17 cellular contexts compared by ENCODE assay signal in the genomic region with DNA sequence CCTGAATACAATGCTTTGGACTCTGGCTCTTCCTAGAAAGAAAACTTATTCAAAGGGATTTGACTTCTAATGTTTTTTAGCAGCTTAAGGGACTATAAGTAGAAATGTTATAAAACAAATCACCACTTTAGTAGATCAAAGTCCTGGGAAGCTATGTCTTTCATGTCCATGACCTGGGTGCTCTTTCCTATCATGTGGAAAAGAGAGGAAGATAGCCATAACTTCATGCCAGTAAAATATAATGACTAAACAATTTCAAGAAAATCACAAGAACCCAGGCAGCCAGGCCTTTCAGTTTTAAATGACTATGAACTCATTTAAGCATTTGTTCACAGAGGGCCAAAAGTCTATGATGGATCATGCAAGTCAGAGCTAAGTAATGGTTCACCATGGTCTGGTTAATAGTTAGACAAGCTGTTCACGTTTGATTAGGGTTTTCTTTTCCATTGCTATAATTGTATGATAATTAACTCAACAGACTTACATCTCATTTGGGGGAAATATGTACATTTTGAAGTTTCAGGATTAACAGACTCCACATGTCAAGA.
"Had no signal": no experiment of that assay in that cellular context is flagged by ENCODE, and none has a peak within 500 bp of the region (broad histone marks: within the 10 kb centered on the region; RNA-seq: fewer than 3 reads in every experiment).

No MANE protein-coding gene starts in this region.

- DNase-seq: activated CD4-positive, alpha-beta memory T cell treated with anti-CD3 and anti-CD28 coated beads for 36 hours; activated CD4-positive, alpha-beta T cell treated with anti-CD3 and anti-CD28 coated beads for 48 hours; activated effector memory CD4-positive, alpha-beta T cell treated with anti-CD3 and anti-CD28 coated beads, Interleukin-2, amount 50 U/mL, for 16 hours; activated naive CD4-positive, alpha-beta T cell treated with anti-CD3 and anti-CD28 coated beads, Interleukin-2, amount 10 ng/mL, durations not matched to agents 7 days and 5 days; activated T-cell treated with anti-CD3 and anti-CD28 coated beads, Interleukin-2, amount 50 U/mL, for 72 hours; amygdala; effector CD4-positive, alpha-beta T cell; foreskin keratinocyte; immature natural killer cell; naive B cell; occipital lobe; sigmoid colon; spleen; stimulated activated CD4-positive, alpha-beta T cell treated with anti-CD3 and anti-CD28 coated beads, Interleukin-4, amount 100 ng/mL, for 1 hour; stimulated activated naive CD4-positive, alpha-beta T cell; testis; upper lobe of right lung had no signal

- ATAC-seq: activated T-cell treated with anti-CD3 and anti-CD28 coated beads, Interleukin-2, amount 50 U/mL, for 72 hours; foreskin keratinocyte; upper lobe of right lung had no signal

- H3K36me3 ChIP-seq: sigmoid colon, spleen, upper lobe of right lung had no signal

- H3K4me1 ChIP-seq: foreskin keratinocyte, spleen, testis, upper lobe of right lung had no signal

- H3K27ac ChIP-seq: foreskin keratinocyte, sigmoid colon, spleen, testis, upper lobe of right lung had no signal

- H3K27me3 ChIP-seq: foreskin keratinocyte, sigmoid colon, spleen, testis, upper lobe of right lung had no signal

- H3K9me3 ChIP-seq: sigmoid colon, spleen, testis, upper lobe of right lung had no signal

- H3K4me3 ChIP-seq: sigmoid colon, spleen, testis, upper lobe of right lung had no signal
